ENCODE assay signal across 8 cellular contexts in the genomic region with DNA sequence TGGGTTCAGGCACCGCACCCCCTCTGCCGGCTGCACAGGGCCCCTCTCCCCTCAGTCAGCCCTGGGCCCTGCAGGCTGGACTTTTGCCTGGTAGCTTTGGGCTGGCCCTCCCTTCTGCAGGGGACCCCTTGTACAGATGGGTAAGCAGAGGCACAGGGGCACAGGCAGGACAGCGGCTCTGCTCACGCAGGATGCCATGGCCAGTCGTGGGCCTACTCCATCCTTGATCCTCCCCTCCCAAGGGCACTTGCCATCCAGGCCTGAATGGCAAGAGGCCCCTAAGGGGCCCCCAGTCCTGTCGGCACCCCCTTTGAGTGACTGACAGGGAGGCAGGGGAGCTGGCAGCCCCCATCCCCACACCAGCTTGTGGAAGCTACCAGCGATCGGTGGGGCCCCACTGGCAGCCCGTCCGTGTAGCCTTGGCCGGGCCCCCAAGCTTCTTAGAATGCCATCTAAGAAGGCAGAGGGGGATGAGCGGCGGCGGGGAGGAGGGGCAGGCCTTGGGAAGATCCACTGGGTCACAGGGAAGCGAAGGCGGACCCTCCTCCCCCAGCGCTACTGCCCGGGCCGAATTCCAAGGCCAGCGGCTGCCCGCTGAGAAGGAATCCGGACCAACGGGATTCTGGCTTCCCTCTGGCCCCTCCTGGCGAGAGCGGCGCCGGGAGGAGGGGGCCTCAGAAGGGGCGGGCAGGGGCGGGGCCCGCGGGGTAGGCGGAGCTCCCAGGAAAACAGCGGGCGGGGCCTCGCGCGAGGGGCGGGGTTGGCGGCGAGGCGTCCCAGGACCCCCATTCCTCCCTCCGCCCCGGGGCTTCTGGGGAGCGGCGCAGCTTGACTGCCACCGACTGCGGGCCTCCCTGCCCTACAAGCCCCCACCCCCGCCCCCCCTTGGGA. TPM values are rescaled to one million over a fixed set of nuclear protein-coding genes. Genes with fewer than 3 reads are reported as not detected.
A peak's percentile ranks its signal among the peaks of the same experiment; 100 is the strongest.
DNase-seq lines count a peak whose midpoint lies in the region; ATAC-seq and TF ChIP-seq lines count a peak whose summit lies in the region.

No MANE protein-coding gene starts in this region.

- CTCF ChIA-PET in SK-N-SH (lab: Yijun Ruan, JAX) = interaction anchor here (0.7 kb wide), 1 partner anchor 81 kb away, joined by 3 read pairs; no protein-coding TSS in a partner anchor

- no peak for TF ChIP-seq RAD21 in SK-N-SH (IDR thresholded peaks at IDR 0.05; ENCODE audit: low read length)

- H3K27ac Mint-ChIP-seq in activated naive CD8-positive, alpha-beta T cell treated with anti-CD3 and anti-CD28 coated beads for 36 hours = no peak overlapping the region

- H3K36me3 ChIP-seq in SK-N-SH (replicated peaks in 1 of 2; ENCODE audit: control insufficient read depth in 1 of 2, insufficient read depth in 2 of 2, low read length in 1 of 2) = no peaks in the 10 kb centered on the region

- H4K20me1 ChIP-seq in SK-N-SH (ENCODE audit: insufficient read depth) = no peaks in the 10 kb centered on the region

- intact Hi-C loops in head of caudate nucleus (cut with DNase I) = no loop called here

- 52% methylated on average over 10 of the region's 48 CpGs for WGBS in SK-N-SH (ENCODE audit: low lambda C conversion rate)

- no peaks in the 10 kb centered on the region for H3K4me1 Mint-ChIP-seq in activated naive CD8-positive, alpha-beta T cell treated with anti-CD3 and anti-CD28 coated beads for 36 hours

- H3K9me2 ChIP-seq in SK-N-SH = no peaks in the 10 kb centered on the region

- DNase-seq in AG08396 (ENCODE audit: low spot score) (peak; percentile 64), SK-N-SH (peak; percentile 98), head of caudate nucleus (peak in 39 of 42 donors; percentile 34 to 82 (median 59)), non-pigmented ciliary epithelial cell (ENCODE audit: low read depth) (peak; percentile 18), NCI-H748 (lab: John Stamatoyannopoulos, UW; ENCODE audit: unreplicated experiment) (no peak)
- DNase-seq in activated naive CD8-positive, alpha-beta T cell treated with anti-CD3 and anti-CD28 coated beads for 36 hours = no peak

- H3K27me3 ChIP-seq in SK-N-SH (ENCODE audit: insufficient read depth) = no peaks in the 10 kb centered on the region

- POLR2A ChIA-PET in SK-N-SH (lab: Yijun Ruan, JAX) = interaction anchor here (0.9 kb wide), 1 partner anchor 18 kb away, joined by 3 read pairs; no protein-coding TSS in a partner anchor

- H3K79me2 ChIP-seq in SK-N-SH (ENCODE audit: insufficient read depth) = no peaks in the 10 kb centered on the region

- H2AFZ ChIP-seq in SK-N-SH (ENCODE audit: low read depth) = peak overlapping the region; percentile 71

- H3K9me3 Mint-ChIP-seq in activated naive CD8-positive, alpha-beta T cell treated with anti-CD3 and anti-CD28 coated beads for 36 hours = peaks cover 9% of the 10 kb centered on the region

- H3K27ac ChIP-seq in SK-N-SH (ENCODE audit: low read depth in 2 of 2, low read length in 1 of 2) = peak overlapping the region in 1 of 2 experiments; percentile 3; a peak in 1 of 4 replicates

- H3K4me1 ChIP-seq in SK-N-SH (ENCODE audit: control insufficient read depth in 1 of 2, insufficient read depth in 2 of 2, low read depth in 1 of 2, low read length in 1 of 2) = peaks cover 0 to 8% of the 10 kb centered on the region in 2 experiments; a peak in 1 of 4 replicates

- H3K9ac ChIP-seq in SK-N-SH = no peak overlapping the region

- H3K4me3 Mint-ChIP-seq in activated naive CD8-positive, alpha-beta T cell treated with anti-CD3 and anti-CD28 coated beads for 36 hours = no peak overlapping the region

- TF ChIP-seq CTCF in SK-N-SH (IDR thresholded peaks at IDR 0.05) = no peak

- H3K36me3 Mint-ChIP-seq in activated naive CD8-positive, alpha-beta T cell treated with anti-CD3 and anti-CD28 coated beads for 36 hours = peaks cover 4% of the 10 kb centered on the region

- H3K4me2 ChIP-seq in SK-N-SH = peak overlapping the region; percentile 60

- no peak for TF ChIP-seq EP300 in SK-N-SH (IDR thresholded peaks at IDR 0.05; ENCODE audit: borderline replicate concordance in 1 of 2, low read depth in 1 of 2, low read length in 1 of 2)

- no peaks in the 10 kb centered on the region; the same call in 1 of the 2 replicates for H3K9me3 ChIP-seq in SK-N-SH

- H3K27me3 Mint-ChIP-seq in activated naive CD8-positive, alpha-beta T cell treated with anti-CD3 and anti-CD28 coated beads for 36 hours = peaks cover 22% of the 10 kb centered on the region

- ATAC-seq in HG03354 (IDR thresholded peaks at IDR 0.05; ENCODE audit: poor library complexity, severe bottlenecking, unreplicated experiment) (no peak), GM18498 (IDR thresholded peaks at IDR 0.05; ENCODE audit: unreplicated experiment) (no peak)

- no peaks in the 10 kb centered on the region for H3F3A ChIP-seq in SK-N-SH (replicated peaks; ENCODE audit: insufficient read depth)

- peak overlapping the region; percentile 32 to 33 for H3K4me3 ChIP-seq in SK-N-SH (ENCODE audit: low read depth in 2 of 2, low read length in 1 of 2)

TF ChIP-seq in SK-N-SH, 30 proteins besides CTCF, POLR2A, EP300 and RAD21:
- TF ChIP-seq SMC3 (IDR thresholded peaks at IDR 0.05; ENCODE audit: low read depth, low read length) (no peak), GATA2 (CRISPR knock-in tag; IDR thresholded peaks at IDR 0.05) (no peak), FOXM1 (IDR thresholded peaks at IDR 0.05; ENCODE audit: low read depth) (no peak), TAF1 (IDR thresholded peaks at IDR 0.05; ENCODE audit: borderline replicate concordance, low read depth, low read length) (no peak), POLR2AphosphoS5 (IDR thresholded peaks at IDR 0.05; ENCODE audit: low read depth, low read length) (no peak), RXRA (IDR thresholded peaks at IDR 0.05; ENCODE audit: borderline replicate concordance, low read depth) (no peak), SIN3A (IDR thresholded peaks at IDR 0.05; ENCODE audit: borderline replicate concordance, low read depth, low read length) (no peak), MXI1 (IDR thresholded peaks at IDR 0.05; ENCODE audit: low read depth, low read length) (no peak), EZH2phosphoT487 (IDR thresholded peaks at IDR 0.05; ENCODE audit: borderline replicate concordance, low read depth) (no peak), ELF1 (IDR thresholded peaks at IDR 0.05) (no peak), JUND (IDR thresholded peaks at IDR 0.05) (no peak), NFIC (IDR thresholded peaks at IDR 0.05; ENCODE audit: borderline replicate concordance) (no peak), TCF12 (IDR thresholded peaks at IDR 0.05) (no peak), TEAD4 (IDR thresholded peaks at IDR 0.05; ENCODE audit: borderline replicate concordance, insufficient read depth) (no peak), MEF2A (IDR thresholded peaks at IDR 0.05; ENCODE audit: borderline replicate concordance, low read depth) (no peak), FOSL2 (IDR thresholded peaks at IDR 0.05; ENCODE audit: borderline replicate concordance, low read depth) (no peak), NRF1 (IDR thresholded peaks at IDR 0.05; ENCODE audit: low read depth, low read length) (no peak)
- TF ChIP-seq, protein P1, sequence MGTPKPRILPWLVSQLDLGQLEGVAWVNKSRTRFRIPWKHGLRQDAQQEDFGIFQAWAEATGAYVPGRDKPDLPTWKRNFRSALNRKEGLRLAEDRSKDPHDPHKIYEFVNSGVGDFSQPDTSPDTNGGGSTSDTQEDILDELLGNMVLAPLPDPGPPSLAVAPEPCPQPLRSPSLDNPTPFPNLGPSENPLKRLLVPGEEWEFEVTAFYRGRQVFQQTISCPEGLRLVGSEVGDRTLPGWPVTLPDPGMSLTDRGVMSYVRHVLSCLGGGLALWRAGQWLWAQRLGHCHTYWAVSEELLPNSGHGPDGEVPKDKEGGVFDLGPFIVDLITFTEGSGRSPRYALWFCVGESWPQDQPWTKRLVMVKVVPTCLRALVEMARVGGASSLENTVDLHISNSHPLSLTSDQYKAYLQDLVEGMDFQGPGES (IDR thresholded peaks at IDR 0.05; ENCODE audit: low read depth, low read length) = no peak
- TF ChIP-seq, protein P2, sequence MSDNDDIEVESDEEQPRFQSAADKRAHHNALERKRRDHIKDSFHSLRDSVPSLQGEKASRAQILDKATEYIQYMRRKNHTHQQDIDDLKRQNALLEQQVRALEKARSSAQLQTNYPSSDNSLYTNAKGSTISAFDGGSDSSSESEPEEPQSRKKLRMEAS (IDR thresholded peaks at IDR 0.05; ENCODE audit: low read depth) = no peak

RNA-seq across cellular contexts. Expression of a gene that starts 6.8 kb away (rescaled TPM):
- 12.3 and 13.7 TPM in 2 replicates for polyA plus RNA-seq in SK-N-SH (2012; rRNA removed)
- 7.4 and 8.5 TPM in 2 replicates for polyA plus RNA-seq in SK-N-SH (2012; cell fraction: cytosol; rRNA removed)
- polyA plus RNA-seq in SK-N-SH (2012; cell fraction: nucleus; rRNA removed) = 69.3 and 80.7 TPM in 2 replicates
- 10 to 100 TPM; 17.6 to 17.8 TPM for total RNA-seq in activated naive CD8-positive, alpha-beta T cell treated with anti-CD3 and anti-CD28 coated beads for 36 hours

Comparison
In these comparisons a context has a peak if more than half of its experiments do, and no peak if none do; other contexts are left out.
1. DNase-seq: peak in AG08396 (single experiment), SK-N-SH (single experiment), head of caudate nucleus (39 of 42) and non-pigmented ciliary epithelial cell (single experiment); none in activated naive CD8-positive, alpha-beta T cell treated with anti-CD3 and anti-CD28 coated beads for 36 hours (single experiment) and NCI-H748 (single experiment).